ENCODE assay signal across 17 cellular contexts in genomic region chr9:136764301-136764891, GRCh38. TPM values are rescaled to one million over a fixed set of nuclear protein-coding genes. Genes with fewer than 3 reads are reported as not detected.
DNase-seq lines count a peak whose midpoint lies in the region; ATAC-seq and TF ChIP-seq lines count a peak whose summit lies in the region.
"Had no signal": no experiment of that assay in that cellular context is flagged by ENCODE, and none has a peak within 500 bp of the region (broad histone marks: within the 10 kb centered on the region; RNA-seq: fewer than 3 reads in every experiment).

LCN15 (minus strand) TSS chr9:136764518; CDS start chr9:136764488, 30 bp downstream.

- H4K20me1 ChIP-seq in osteoblast (ENCODE audit: insufficient read depth, low read length), result no peaks in the 10 kb centered on the region

- H3K27ac ChIP-seq in colonic mucosa (no peak within 1 kb of the TSS), osteoblast (ENCODE audit: low read depth, low read length) (no peak within 1 kb of the TSS)
- H3K27ac ChIP-seq: adrenal gland, uterus had no signal

- no peaks in the 10 kb centered on the region for H3K36me3 ChIP-seq in colonic mucosa
- H3K36me3 ChIP-seq in osteoblast (ENCODE audit: insufficient read depth, low read length), result no peaks in the 10 kb centered on the region
- H3K36me3 ChIP-seq: adrenal gland, MG63, uterus had no signal

- no peaks in the 10 kb centered on the region for H3K79me2 ChIP-seq in osteoblast (ENCODE audit: insufficient read depth, low read length)

- H3K4me1 Mint-ChIP-seq in activated CD8-positive, alpha-beta memory T cell treated with anti-CD3 and anti-CD28 coated beads, Interleukin-2, amount 10 ng/mL, durations not matched to agents 7 days and 5 days, result peaks cover 16% of the 10 kb centered on the region

- no peaks in the 10 kb centered on the region for H3K9me3 Mint-ChIP-seq in activated CD8-positive, alpha-beta memory T cell treated with anti-CD3 and anti-CD28 coated beads, Interleukin-2, amount 10 ng/mL, durations not matched to agents 7 days and 5 days (ENCODE audit: low read depth)
- H3K9me3 Mint-ChIP-seq: dendritic cell treated with granulocyte-macrophage colony-stimulating factor and Interleukin-4, amounts not matched to agents 40 ng/mL and 50 ng/mL, for 4 days; naive thymus-derived CD4-positive, alpha-beta T cell had no signal

- H3K27ac Mint-ChIP-seq in activated CD8-positive, alpha-beta memory T cell treated with anti-CD3 and anti-CD28 coated beads, Interleukin-2, amount 10 ng/mL, durations not matched to agents 7 days and 5 days, result peak within 1 kb of the TSS; percentile 32
- H3K27ac Mint-ChIP-seq: dendritic cell treated with granulocyte-macrophage colony-stimulating factor and Interleukin-4, amounts not matched to agents 40 ng/mL and 50 ng/mL, for 4 days; naive thymus-derived CD4-positive, alpha-beta T cell had no signal

- no peak for ATAC-seq in activated CD8-positive, alpha-beta memory T cell treated with anti-CD3 and anti-CD28 coated beads, Interleukin-2, amount 10 ng/mL, durations not matched to agents 7 days and 5 days
- no peak for ATAC-seq in GM19463 (IDR thresholded peaks at IDR 0.05; ENCODE audit: unreplicated experiment)
- no peak for ATAC-seq in GM18498 (IDR thresholded peaks at IDR 0.05; ENCODE audit: unreplicated experiment)
- ATAC-seq: naive thymus-derived CD4-positive, alpha-beta T cell had no signal

- H3K4me2 ChIP-seq in osteoblast (ENCODE audit: insufficient read depth, low read length), result no peak within 1 kb of the TSS

- H3K36me3 Mint-ChIP-seq in activated CD8-positive, alpha-beta memory T cell treated with anti-CD3 and anti-CD28 coated beads, Interleukin-2, amount 10 ng/mL, durations not matched to agents 7 days and 5 days, result no peaks in the 10 kb centered on the region
- H3K36me3 Mint-ChIP-seq: naive thymus-derived CD4-positive, alpha-beta T cell had no signal

- no peak within 1 kb of the TSS for H3K4me3 Mint-ChIP-seq in activated CD8-positive, alpha-beta memory T cell treated with anti-CD3 and anti-CD28 coated beads, Interleukin-2, amount 10 ng/mL, durations not matched to agents 7 days and 5 days
- H3K4me3 Mint-ChIP-seq: dendritic cell treated with granulocyte-macrophage colony-stimulating factor and Interleukin-4, amounts not matched to agents 40 ng/mL and 50 ng/mL, for 4 days; naive thymus-derived CD4-positive, alpha-beta T cell had no signal

- H3K9ac ChIP-seq in colonic mucosa (ENCODE audit: low read depth in 2 of 2, low read length in 2 of 2), result peak within 1 kb of the TSS; percentile 12 to 35

- H3K4me3 ChIP-seq in colonic mucosa (no peak within 1 kb of the TSS), osteoblast (ENCODE audit: insufficient read depth, low read length) (no peak within 1 kb of the TSS)
- H3K4me3 ChIP-seq: adrenal gland, MG63, uterus had no signal

- H2AFZ ChIP-seq in osteoblast (ENCODE audit: low read length), result no peak within 1 kb of the TSS

- H3K27me3 Mint-ChIP-seq in activated CD8-positive, alpha-beta memory T cell treated with anti-CD3 and anti-CD28 coated beads, Interleukin-2, amount 10 ng/mL, durations not matched to agents 7 days and 5 days, result peaks cover 13% of the 10 kb centered on the region

- H3K9me3 ChIP-seq in colonic mucosa (no peaks in the 10 kb centered on the region), osteoblast (ENCODE audit: low read depth, low read length) (no peaks in the 10 kb centered on the region)
- H3K9me3 ChIP-seq: adrenal gland, MG63, uterus had no signal

- CTCF ChIA-PET in activated CD8-positive, alpha-beta memory T cell treated with anti-CD3 and anti-CD28 coated beads, Interleukin-2, amount 10 ng/mL, durations not matched to agents 7 days and 5 days (lab: Charles Lee), result no interaction called here

- TF ChIP-seq CTCF in colonic mucosa (IDR thresholded peaks at IDR 0.05), result no peak
- no peak for TF ChIP-seq CTCF in osteoblast (IDR thresholded peaks at IDR 0.05; ENCODE audit: extremely low read depth, low read depth, low read length)

- intact Hi-C loops in colonic mucosa (cut with DNase I), result no loop called here

- H3K27me3 ChIP-seq in colonic mucosa (no peaks in the 10 kb centered on the region), osteoblast (ENCODE audit: insufficient read depth, low read length) (peaks cover 4% of the 10 kb centered on the region)
- H3K27me3 ChIP-seq: uterus had no signal

- H3K4me1 ChIP-seq in colonic mucosa (no peaks in the 10 kb centered on the region), osteoblast (ENCODE audit: insufficient read depth, low read length) (no peaks in the 10 kb centered on the region)
- H3K4me1 ChIP-seq: adrenal gland, uterus had no signal

- DNase-seq in activated CD8-positive, alpha-beta memory T cell treated with anti-CD3 and anti-CD28 coated beads, Interleukin-2, amount 10 ng/mL, durations not matched to agents 7 days and 5 days, result no peak
- DNase-seq in activated CD8-positive, alpha-beta memory T cell treated with anti-CD3 and anti-CD28 coated beads for 24 hours, result no peak
- DNase-seq in NCI-H146 (lab: John Stamatoyannopoulos, UW), result peak; percentile 96
- DNase-seq in colonic mucosa, result no peak
- peak; percentile 77 for DNase-seq in osteoblast (ENCODE audit: insufficient read length, low spot score, missing footprints)
- no peak for DNase-seq in activated T-cell treated with anti-CD3 and anti-CD28 coated beads, Interleukin-2, amount 50 U/mL, for 1 hour
- DNase-seq: ACHN; activated CD8-positive, alpha-beta memory T cell treated with anti-CD3 and anti-CD28 coated beads, Interleukin-2, amount 50 U/mL, for 48 hours; MG63; naive thymus-derived CD4-positive, alpha-beta T cell; stimulated activated CD4-positive, alpha-beta T cell treated with anti-CD3 and anti-CD28 coated beads, Interleukin-2, amount 100 ng/mL, for 48 hours; uterus had no signal

RNA-seq across cellular contexts. Expression of gene LCN15, which starts in this region (rescaled TPM):
- not detected for total RNA-seq in activated CD8-positive, alpha-beta memory T cell treated with anti-CD3 and anti-CD28 coated beads, Interleukin-2, amount 10 ng/mL, durations not matched to agents 7 days and 5 days
- total RNA-seq in colonic mucosa (1 to 10 TPM in 1 of 2 donors, not detected in 1; 3.4 TPM), osteoblast (not detected in 2 replicates)
- total RNA-seq: adrenal gland; naive thymus-derived CD4-positive, alpha-beta T cell; renal cortical epithelial cell; uterus had no signal

Comparison
In these comparisons a context has a peak if more than half of its experiments do, and no peak if none do; other contexts are left out.
1. Peak in DNase-seq in osteoblast; RNA of the gene not detected or under 1 TPM.